Comparison of ENCODE assay signal across 8 cellular contexts in genomic region chr22:46068908-46069481, GRCh38.
DNase-seq lines count a peak whose midpoint lies in the region; ATAC-seq and TF ChIP-seq lines count a peak whose summit lies in the region.

No MANE protein-coding gene starts in this region.

- no peaks in the 10 kb centered on the region for H3K36me3 ChIP-seq in muscle layer of colon (ENCODE audit: insufficient read depth, low read length)

- peaks cover 50% of the 10 kb centered on the region for H3K4me1 ChIP-seq in muscle layer of colon (ENCODE audit: insufficient read depth, low read length)

- no peaks in the 10 kb centered on the region for H3K27me3 ChIP-seq in muscle layer of colon (ENCODE audit: control insufficient read depth in 1 of 2, insufficient read depth in 2 of 2, low read length in 2 of 2)

- peak overlapping the region; percentile 73 for H3K4me3 Mint-ChIP-seq in central memory CD8-positive, alpha-beta T cell
- no peak overlapping the region for H3K4me3 Mint-ChIP-seq in endothelial cell (ENCODE audit: unreplicated experiment)

- TF ChIP-seq CTCF in endothelial cell (IDR thresholded peaks at IDR 0.05; ENCODE audit: unreplicated experiment) (no peak), omental fat pad (IDR thresholded peaks at IDR 0.05) (no peak)

- H3K4me1 Mint-ChIP-seq in central memory CD8-positive, alpha-beta T cell: peaks cover 41% of the 10 kb centered on the region
- H3K4me1 Mint-ChIP-seq in endothelial cell (ENCODE audit: unreplicated experiment): no peaks in the 10 kb centered on the region

- no peaks in the 10 kb centered on the region for H3K9me3 Mint-ChIP-seq in central memory CD8-positive, alpha-beta T cell
- H3K9me3 Mint-ChIP-seq in endothelial cell (ENCODE audit: unreplicated experiment): no peaks in the 10 kb centered on the region

- H3K27me3 Mint-ChIP-seq in central memory CD8-positive, alpha-beta T cell: no peaks in the 10 kb centered on the region
- H3K27me3 Mint-ChIP-seq in endothelial cell (ENCODE audit: unreplicated experiment): peaks cover 18% of the 10 kb centered on the region

- DNase-seq in GM03348 (ENCODE audit: low spot score) (peak; percentile 66), NCI-H345 treated with DMSO at 0.1 percent for 48 hours (lab: John Stamatoyannopoulos, UW; ENCODE audit: unreplicated experiment) (peak; percentile 58), endothelial cell (ENCODE audit: low spot score) (no peak), pons (ENCODE audit: low spot score) (no peak), omental fat pad (ENCODE audit: low spot score) (no peak)
- no peak for DNase-seq in central memory CD8-positive, alpha-beta T cell (ENCODE audit: low spot score in 2 of 2)
- no peak for DNase-seq in activated CD4-positive, CD25-positive, alpha-beta regulatory T cell (lab: John Stamatoyannopoulos, UW)

- H3K9ac ChIP-seq in muscle layer of colon (ENCODE audit: low read length): peak overlapping the region; percentile 98

- no peak for ATAC-seq in central memory CD8-positive, alpha-beta T cell (replicated peaks; ENCODE audit: extremely low read depth, poor library complexity, severe bottlenecking)
- ATAC-seq in omental fat pad (ENCODE audit: low FRiP score): no peak

- H3K27ac ChIP-seq in muscle layer of colon (ENCODE audit: low read depth, low read length): peak overlapping the region; percentile 92

- H3K36me3 Mint-ChIP-seq in central memory CD8-positive, alpha-beta T cell (ENCODE audit: insufficient read depth): peaks cover 1% of the 10 kb centered on the region
- H3K36me3 Mint-ChIP-seq in endothelial cell (ENCODE audit: low read depth, unreplicated experiment): no peaks in the 10 kb centered on the region

- H3K9me3 ChIP-seq in muscle layer of colon (ENCODE audit: low read length): no peaks in the 10 kb centered on the region

- peak overlapping the region; percentile 66 for H3K4me3 ChIP-seq in muscle layer of colon (ENCODE audit: low read depth in 1 of 2, low read length in 2 of 2)

- peak overlapping the region; percentile 72 for H3K27ac Mint-ChIP-seq in central memory CD8-positive, alpha-beta T cell (ENCODE audit: low read depth)
- no peak overlapping the region for H3K27ac Mint-ChIP-seq in endothelial cell (ENCODE audit: unreplicated experiment)

Comparison
In these comparisons a context has a peak if more than half of its experiments do, and no peak if none do; other contexts are left out.
1. DNase-seq: peak in GM03348 (single experiment) and NCI-H345 treated with DMSO at 0.1 percent for 48 hours (single experiment); none in central memory CD8-positive, alpha-beta T cell (0 of 2), activated CD4-positive, CD25-positive, alpha-beta regulatory T cell (0 of 4), endothelial cell (single experiment), pons (single experiment) and omental fat pad (single experiment).